7 cellular contexts compared by ENCODE assay signal in the genomic region with DNA sequence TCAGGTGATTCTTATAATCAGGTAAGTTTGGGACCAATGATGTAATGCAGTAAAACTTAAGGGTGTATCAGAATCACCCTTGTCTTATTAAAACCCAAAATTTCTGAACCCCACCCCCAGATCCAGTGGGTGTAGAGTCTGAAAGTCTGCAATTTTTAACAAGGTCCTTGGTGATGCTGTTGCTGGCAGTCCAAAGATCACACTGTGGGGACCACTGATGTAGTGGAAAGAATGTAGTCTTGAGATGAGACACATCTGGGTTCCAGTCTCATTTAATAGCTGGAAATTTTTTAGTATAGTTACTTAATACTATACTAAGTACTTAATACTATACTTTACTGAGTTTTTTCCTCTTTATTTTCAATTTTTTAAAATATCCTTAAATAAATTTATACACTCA.
"Had no signal": no experiment of that assay in that cellular context is flagged by ENCODE, and none has a peak within 500 bp of the region (broad histone marks: within the 10 kb centered on the region; RNA-seq: fewer than 3 reads in every experiment).

No MANE protein-coding gene starts in this region.

- H3K4me3 ChIP-seq: GM23338 had no signal

- DNase-seq: H9, HCEC 1CT had no signal

- H3K27ac Mint-ChIP-seq: GM23338, IgD-negative memory B cell had no signal

- ATAC-seq: GM23338 had no signal

- H3K4me3 Mint-ChIP-seq: GM23338, H9, IgD-negative memory B cell had no signal

- H3K4me2 ChIP-seq: GM23338 had no signal

- H2AFZ ChIP-seq: GM23338 had no signal

- H3K9me3 Mint-ChIP-seq: GM23338, H9, IgD-negative memory B cell had no signal

- FAIRE-seq: H1, H54, HTR-8/SVneo had no signal

- H3K36me3 Mint-ChIP-seq: IgD-negative memory B cell had no signal

- H3K4me1 Mint-ChIP-seq: IgD-negative memory B cell had no signal
